18 cellular contexts compared by ENCODE assay signal in the genomic region with DNA sequence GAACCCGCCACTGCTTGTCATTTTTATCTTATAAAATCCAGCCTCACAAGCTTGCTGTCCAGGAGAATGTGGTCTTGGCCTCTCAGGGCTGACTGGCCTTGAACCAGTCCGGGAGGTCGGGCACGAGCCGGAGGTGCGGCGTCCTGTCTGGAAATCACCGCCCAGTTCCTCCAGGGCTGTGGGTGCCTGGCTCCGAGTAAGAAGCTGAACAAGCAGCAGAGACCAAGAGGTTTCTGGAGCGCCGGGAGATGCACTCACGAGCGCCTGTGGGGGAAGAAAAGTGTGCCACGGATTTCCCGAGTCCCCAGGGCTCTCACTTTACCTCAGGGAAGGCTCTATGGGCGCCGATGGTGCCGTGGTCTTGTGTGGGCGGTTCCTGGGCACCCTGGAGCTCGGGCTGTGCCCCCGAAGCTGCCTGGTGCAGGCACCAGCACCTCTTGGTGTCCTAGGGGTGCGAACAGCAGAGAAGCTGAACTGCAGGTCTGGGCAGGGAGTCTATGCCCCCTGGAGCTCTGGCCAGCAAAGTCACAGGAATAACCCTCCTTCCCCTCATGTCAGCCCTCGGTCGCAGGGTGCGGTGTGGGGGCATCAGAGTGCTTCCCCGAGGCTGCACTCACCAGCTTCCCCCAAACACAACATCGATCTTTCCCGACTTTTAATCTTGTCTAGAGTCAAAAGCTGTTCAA. TPM values are rescaled to one million over a fixed set of nuclear protein-coding genes. Genes with fewer than 3 reads are reported as not detected.
A peak's percentile ranks its signal among the peaks of the same experiment; 100 is the strongest.
DNase-seq lines count a peak whose midpoint lies in the region; FAIRE-seq and TF ChIP-seq lines count a peak whose summit lies in the region.
"Had no signal": no experiment of that assay in that cellular context is flagged by ENCODE, and none has a peak within 500 bp of the region (broad histone marks: within the 10 kb centered on the region; RNA-seq: fewer than 3 reads in every experiment).

No MANE protein-coding gene starts in this region.

- no peaks in the 10 kb centered on the region for H3K36me3 ChIP-seq in BE2C
- H3K36me3 ChIP-seq: prostate gland had no signal

- H3K9me3 ChIP-seq in BE2C = no peaks in the 10 kb centered on the region
- H3K9me3 ChIP-seq: prostate gland had no signal

- H3K4me3 Mint-ChIP-seq in endothelial cell (ENCODE audit: unreplicated experiment) = peak overlapping the region; percentile 69

- peak; percentile 80 for FAIRE-seq in RCC 7860 (lab: Jason Lieb, UNC)

- H3K27ac Mint-ChIP-seq in endothelial cell (ENCODE audit: unreplicated experiment) = peak overlapping the region; percentile 55

- peaks cover 37% of the 10 kb centered on the region for H3K27me3 Mint-ChIP-seq in endothelial cell (ENCODE audit: unreplicated experiment)

- H3K4me3 ChIP-seq in retinal pigment epithelial cell (ENCODE audit: low read length) = no peak overlapping the region
- H3K4me3 ChIP-seq in BE2C (ENCODE audit: low read depth, low read length) = no peak overlapping the region
- H3K4me3 ChIP-seq: GM23248, prostate gland had no signal

- peaks cover 26% of the 10 kb centered on the region for H3K4me1 Mint-ChIP-seq in endothelial cell (ENCODE audit: unreplicated experiment)

- peaks cover 3% of the 10 kb centered on the region for H3K4me1 ChIP-seq in BE2C
- H3K4me1 ChIP-seq: prostate gland had no signal

- peaks cover 23% of the 10 kb centered on the region for H3K36me3 Mint-ChIP-seq in endothelial cell (ENCODE audit: low read depth, unreplicated experiment)

- no peaks in the 10 kb centered on the region for H3K9me3 Mint-ChIP-seq in endothelial cell (ENCODE audit: unreplicated experiment)

- no peaks in the 10 kb centered on the region for H3K27me3 ChIP-seq in BE2C

- TF ChIP-seq CTCF in endothelial cell (IDR thresholded peaks at IDR 0.05; ENCODE audit: unreplicated experiment) (no peak), retinal pigment epithelial cell (conservative IDR thresholded peaks at IDR 0.05; ENCODE audit: low read depth, low read length) (no peak), BE2C (IDR thresholded peaks at IDR 0.05; ENCODE audit: low read depth, low read length) (no peak)

- H3K27ac ChIP-seq in caudate nucleus (ENCODE audit: low read depth, low read length) = no peak overlapping the region
- H3K27ac ChIP-seq: GM23248, prostate gland had no signal

- DNase-seq in Daoy (ENCODE audit: low read depth) = peak; percentile 19
- DNase-seq in RCC 7860 (ENCODE audit: low spot score) = peak; percentile 67
- DNase-seq in endothelial cell (ENCODE audit: low spot score) = no peak
- DNase-seq in retinal pigment epithelial cell (ENCODE audit: low read depth) = peak; percentile 52
- no peak for DNase-seq in pons (ENCODE audit: low spot score)
- DNase-seq in caudate nucleus (lab: John Stamatoyannopoulos, UW) = no peak
- DNase-seq in BE2C = no peak
- DNase-seq in stimulated activated CD4-positive, alpha-beta T cell treated with anti-CD3 and anti-CD28 coated beads, Interleukin-2, amount 100 ng/mL, for 24 hours = no peak
- DNase-seq: activated gamma-delta T cell treated with Interleukin-2 at 50 U/mL for 16 hours; Calu3; hypothalamus; kidney glomerular epithelial cell; naive thymus-derived CD4-positive, alpha-beta T cell; NCI-H146; NCI-H345 had no signal

RNA-seq across cellular contexts. Expression of gene GAS6, which starts 50.0 kb away (rescaled TPM):
- total RNA-seq in Daoy (2014; rRNA removed; shearing (Covaris generic)) = 37.1 and 42.2 TPM in 2 replicates
- 19.8 TPM for total RNA-seq in endothelial cell (ENCODE audit: unreplicated experiment)
- polyA plus RNA-seq in BE2C (2012; ENCODE audit: insufficient read depth, insufficient read length, low read depth) = 9.9 TPM

RNA-seq across cellular contexts. Expression of gene TMEM255B, which starts 54.9 kb away (rescaled TPM):
- total RNA-seq in Daoy (2014; rRNA removed; shearing (Covaris generic)) = 3.8 and 9.7 TPM in 2 replicates
- 321 TPM for total RNA-seq in endothelial cell (ENCODE audit: unreplicated experiment)
- polyA plus RNA-seq in BE2C (2012; ENCODE audit: insufficient read depth, insufficient read length, low read depth) = 0.14 TPM
- total RNA-seq: Calu3, G401, GM23248 had no signal

Comparison
In these comparisons a context has a peak if more than half of its experiments do, and no peak if none do; other contexts are left out.
1. DNase-seq: peak in Daoy (single experiment), RCC 7860 (single experiment) and retinal pigment epithelial cell (single experiment); none in endothelial cell (single experiment), pons (single experiment), caudate nucleus (0 of 61), BE2C (single experiment) and stimulated activated CD4-positive, alpha-beta T cell treated with anti-CD3 and anti-CD28 coated beads, Interleukin-2, amount 100 ng/mL, for 24 hours (0 of 2).
2. RNA of gene TMEM255B, which starts 54.9 kb away (total RNA-seq): 321 TPM in endothelial cell (single experiment); 3.8 to 9.7 TPM in Daoy; every median in the first group is over 10 times any median in the second.